In the genomic region with DNA sequence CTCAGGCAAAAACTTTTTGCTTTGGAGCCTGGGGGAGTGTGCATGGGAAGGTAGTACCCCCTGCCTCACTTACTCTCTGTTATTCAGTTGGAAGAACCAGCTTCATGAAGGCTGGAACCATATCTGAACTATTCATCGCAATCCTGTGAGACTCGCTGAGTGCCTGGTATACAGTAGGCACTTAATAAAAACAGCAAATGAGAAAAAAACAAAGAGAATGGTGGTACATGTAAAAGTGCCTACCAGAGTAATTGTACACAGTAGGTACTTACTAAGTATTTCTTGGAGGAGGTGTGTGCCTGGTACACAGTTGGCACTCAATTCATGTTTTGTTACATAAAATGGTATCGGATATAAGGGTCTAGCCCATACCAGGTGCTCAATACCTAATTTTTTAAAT, we compare ENCODE assay signal across 21 cellular contexts.
DNase-seq lines count a peak whose midpoint lies in the region; ATAC-seq, FAIRE-seq and TF ChIP-seq lines count a peak whose summit lies in the region.
"Had no signal": no experiment of that assay in that cellular context is flagged by ENCODE, and none has a peak within 500 bp of the region (broad histone marks: within the 10 kb centered on the region; RNA-seq: fewer than 3 reads in every experiment).

No MANE protein-coding gene starts in this region.

- intact Hi-C loops in HepG2 (cut with micrococcal nuclease; ENCODE audit: unreplicated experiment) (no loop called here), right lobe of liver (cut with DNase I) (no loop called here), spleen (cut with DNase I; ENCODE audit: low total_unique reads) (no loop called here), lower leg skin (cut with DNase I; ENCODE audit: low total_unique reads) (no loop called here)

- no peak overlapping the region for H3K4me2 ChIP-seq in HepG2 (ENCODE audit: low read depth, low read length)
- H3K4me2 ChIP-seq: A549, GM23338 had no signal

- H3K9me3 ChIP-seq in HepG2 (ENCODE audit: low read length) (no peaks in the 10 kb centered on the region), right lobe of liver (no peaks in the 10 kb centered on the region), muscle layer of colon (ENCODE audit: low read length) (no peaks in the 10 kb centered on the region), spleen (no peaks in the 10 kb centered on the region)
- H3K9me3 ChIP-seq: A549 had no signal

- no peaks in the 10 kb centered on the region for H3K79me2 ChIP-seq in HepG2 (ENCODE audit: insufficient read depth, low read length)

- no peak for ATAC-seq in HepG2
- no peak for ATAC-seq in right lobe of liver
- ATAC-seq in GM19328 (IDR thresholded peaks at IDR 0.05; ENCODE audit: unreplicated experiment) = no peak
- ATAC-seq: A549, GM23338 had no signal

- in situ Hi-C loops in HepG2 (cut with HindIII; ENCODE audit: extremely low pct_ligation_motif_present, low pct_unique_long_range_greater_than_20kb) = no loop called here
- in situ Hi-C loops in KBM-7 (cut with MboI; ENCODE audit: low pct_unique_long_range_greater_than_20kb, low sequenced_read_pairs) = no loop called here

- H3K27ac ChIP-seq in HepG2 (ENCODE audit: extremely low read length, insufficient read depth, low read length) = no peak overlapping the region
- H3K27ac ChIP-seq in right lobe of liver = no peak overlapping the region
- peak overlapping the region; percentile 24 for H3K27ac ChIP-seq in muscle layer of colon (ENCODE audit: low read depth, low read length)
- H3K27ac ChIP-seq in spleen = no peak overlapping the region
- H3K27ac ChIP-seq: 22Rv1, A549 had no signal

- no peak for TF ChIP-seq RAD21 in HepG2 (CRISPR knock-in tag; IDR thresholded peaks at IDR 0.05)

- TF ChIP-seq CTCF in HepG2 (CRISPR knock-in tag; IDR thresholded peaks at IDR 0.05) (no peak), right lobe of liver (IDR thresholded peaks at IDR 0.05) (no peak), spleen (IDR thresholded peaks at IDR 0.05 in 8 of 11, conservative IDR thresholded peaks at IDR 0.05 in 3 of 11) (no peak), lower leg skin (IDR thresholded peaks at IDR 0.05) (no peak)

- H3K27me3 ChIP-seq in HepG2 (ENCODE audit: control insufficient read depth in 1 of 2, insufficient read depth in 2 of 2, low read length in 2 of 2) (peaks cover 2 to 31% of the 10 kb centered on the region in 2 experiments; a peak in 4 of 5 replicates), right lobe of liver (no peaks in the 10 kb centered on the region), muscle layer of colon (ENCODE audit: control insufficient read depth in 1 of 2, insufficient read depth in 2 of 2, low read length in 2 of 2) (no peaks in the 10 kb centered on the region), spleen (replicated peaks in 1 of 7) (no peaks in the 10 kb centered on the region)

- FAIRE-seq in HepG2 (lab: Jason Lieb, UNC) = no peak
- FAIRE-seq: A549, G401.6, GM12891, H54 had no signal

- WGBS in HepG2 (ENCODE audit: low lambda C conversion rate) = 45% methylated on average over 3 of the region's 3 CpGs
- WGBS in right lobe of liver (ENCODE audit: insufficient coverage, low coverage, low lambda C conversion rate, missing lambda C conversion rate) = 74% methylated on average over 3 of the region's 3 CpGs
- WGBS in spleen, 5 donors = 83 to 96% (median 95%) methylated on average over 3 of the region's 3 CpGs
- 91 to 94% methylated on average over 3 of the region's 3 CpGs for WGBS in lower leg skin, 2 donors

- POLR2A ChIA-PET in HepG2 (lab: Yijun Ruan, JAX) = no interaction called here

- H2AFZ ChIP-seq in HepG2 (ENCODE audit: low read length) = no peak overlapping the region

- H3K36me3 ChIP-seq in HepG2 (replicated peaks in 1 of 2; ENCODE audit: control insufficient read depth in 1 of 2, insufficient read depth in 2 of 2, low read length in 2 of 2) = no peaks in the 10 kb centered on the region
- H3K36me3 ChIP-seq in right lobe of liver = no peaks in the 10 kb centered on the region
- H3K36me3 ChIP-seq in muscle layer of colon (ENCODE audit: insufficient read depth, low read length) = peaks cover 98% of the 10 kb centered on the region
- H3K36me3 ChIP-seq in spleen = peaks cover 0 to 32% (median 0%) of the 10 kb centered on the region in 6 donors

- H4K20me1 ChIP-seq in HepG2 (ENCODE audit: insufficient read depth, low read length) = no peaks in the 10 kb centered on the region

- H3K4me1 ChIP-seq in HepG2 (ENCODE audit: insufficient read depth, low read length) (peaks cover 11% of the 10 kb centered on the region; the same call in 1 of the 2 replicates), right lobe of liver (no peaks in the 10 kb centered on the region), muscle layer of colon (ENCODE audit: insufficient read depth, low read length) (peaks cover 83% of the 10 kb centered on the region), spleen (no peaks in the 10 kb centered on the region)
- H3K4me1 ChIP-seq: A549 had no signal

- TF ChIP-seq EP300 in HepG2 (IDR thresholded peaks at IDR 0.05; ENCODE audit: low read depth in 2 of 2, low read length in 2 of 2) (no peak), HepG2 (CRISPR knock-in tag; IDR thresholded peaks at IDR 0.05; ENCODE audit: borderline replicate concordance) (no peak)

- TF ChIP-seq POLR2A in HepG2 (IDR thresholded peaks at IDR 0.05; ENCODE audit: insufficient read depth in 1 of 2, low read depth in 2 of 2, low read length in 2 of 2) (no peak), right lobe of liver (IDR thresholded peaks at IDR 0.05) (no peak), spleen (IDR thresholded peaks at IDR 0.05) (no peak), lower leg skin (IDR thresholded peaks at IDR 0.05) (no peak)

- CTCF ChIA-PET in HepG2 (lab: Yijun Ruan, JAX; ENCODE audit: low intra/inter-chr PET ratio, low total read pairs) = no interaction called here

- no TSS peak for BruUV-seq in HepG2 (replicated peaks; lab: Mats Ljungman, UMichigan)

- H3K4me3 ChIP-seq in HepG2 (replicated peaks in 1 of 3; ENCODE audit: insufficient read depth in 1 of 3, low read depth in 2 of 3, low read length in 3 of 3) (no peak overlapping the region), right lobe of liver (no peak overlapping the region), muscle layer of colon (ENCODE audit: low read depth in 1 of 2, low read length in 2 of 2) (no peak overlapping the region), spleen (no peak overlapping the region), lower leg skin (ENCODE audit: low read depth, poor library complexity, severe bottlenecking) (no peak overlapping the region)
- H3K4me3 ChIP-seq: A549, GM23338 had no signal

- H3K9ac ChIP-seq in HepG2 (ENCODE audit: insufficient read depth, low read depth, low read length) (no peak overlapping the region), muscle layer of colon (ENCODE audit: low read length) (no peak overlapping the region)

- DNase-seq in HepG2 (ENCODE audit: low spot score) (no peak), right lobe of liver (no peak), spleen (peak; percentile 1), lower leg skin (ENCODE audit: low spot score in 2 of 2) (no peak), KBM-7 (no peak)
- DNase-seq: C1 segment of cervical spinal cord; CD4-positive, CD25-positive, alpha-beta regulatory T cell; CD8-positive, alpha-beta memory T cell; COR-L47; DMS 273 treated with DMSO at 0.1 percent for 48 hours; DMS53; HCEC 1CT; HFFc6 had no signal

TF ChIP-seq in HepG2, 621 proteins besides CTCF, POLR2A, EP300 and RAD21:
- TF ChIP-seq, protein P1, sequence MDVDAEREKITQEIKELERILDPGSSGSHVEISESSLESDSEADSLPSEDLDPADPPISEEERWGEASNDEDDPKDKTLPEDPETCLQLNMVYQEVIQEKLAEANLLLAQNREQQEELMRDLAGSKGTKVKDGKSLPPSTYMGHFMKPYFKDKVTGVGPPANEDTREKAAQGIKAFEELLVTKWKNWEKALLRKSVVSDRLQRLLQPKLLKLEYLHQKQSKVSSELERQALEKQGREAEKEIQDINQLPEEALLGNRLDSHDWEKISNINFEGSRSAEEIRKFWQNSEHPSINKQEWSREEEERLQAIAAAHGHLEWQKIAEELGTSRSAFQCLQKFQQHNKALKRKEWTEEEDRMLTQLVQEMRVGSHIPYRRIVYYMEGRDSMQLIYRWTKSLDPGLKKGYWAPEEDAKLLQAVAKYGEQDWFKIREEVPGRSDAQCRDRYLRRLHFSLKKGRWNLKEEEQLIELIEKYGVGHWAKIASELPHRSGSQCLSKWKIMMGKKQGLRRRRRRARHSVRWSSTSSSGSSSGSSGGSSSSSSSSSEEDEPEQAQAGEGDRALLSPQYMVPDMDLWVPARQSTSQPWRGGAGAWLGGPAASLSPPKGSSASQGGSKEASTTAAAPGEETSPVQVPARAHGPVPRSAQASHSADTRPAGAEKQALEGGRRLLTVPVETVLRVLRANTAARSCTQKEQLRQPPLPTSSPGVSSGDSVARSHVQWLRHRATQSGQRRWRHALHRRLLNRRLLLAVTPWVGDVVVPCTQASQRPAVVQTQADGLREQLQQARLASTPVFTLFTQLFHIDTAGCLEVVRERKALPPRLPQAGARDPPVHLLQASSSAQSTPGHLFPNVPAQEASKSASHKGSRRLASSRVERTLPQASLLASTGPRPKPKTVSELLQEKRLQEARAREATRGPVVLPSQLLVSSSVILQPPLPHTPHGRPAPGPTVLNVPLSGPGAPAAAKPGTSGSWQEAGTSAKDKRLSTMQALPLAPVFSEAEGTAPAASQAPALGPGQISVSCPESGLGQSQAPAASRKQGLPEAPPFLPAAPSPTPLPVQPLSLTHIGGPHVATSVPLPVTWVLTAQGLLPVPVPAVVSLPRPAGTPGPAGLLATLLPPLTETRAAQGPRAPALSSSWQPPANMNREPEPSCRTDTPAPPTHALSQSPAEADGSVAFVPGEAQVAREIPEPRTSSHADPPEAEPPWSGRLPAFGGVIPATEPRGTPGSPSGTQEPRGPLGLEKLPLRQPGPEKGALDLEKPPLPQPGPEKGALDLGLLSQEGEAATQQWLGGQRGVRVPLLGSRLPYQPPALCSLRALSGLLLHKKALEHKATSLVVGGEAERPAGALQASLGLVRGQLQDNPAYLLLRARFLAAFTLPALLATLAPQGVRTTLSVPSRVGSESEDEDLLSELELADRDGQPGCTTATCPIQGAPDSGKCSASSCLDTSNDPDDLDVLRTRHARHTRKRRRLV (CRISPR knock-in tag; IDR thresholded peaks at IDR 0.05) = no peak
- 0 out of 2 replicates have a peak, but pooled peaks have one; percentile 39 for TF ChIP-seq ZKSCAN8 (CRISPR knock-in tag; IDR thresholded peaks at IDR 0.05; ENCODE audit: borderline replicate concordance)
TF ChIP-seq in HepG2: peak in this region for 1.
